Comparison of ENCODE assay signal across 28 cellular contexts in the genomic region with DNA sequence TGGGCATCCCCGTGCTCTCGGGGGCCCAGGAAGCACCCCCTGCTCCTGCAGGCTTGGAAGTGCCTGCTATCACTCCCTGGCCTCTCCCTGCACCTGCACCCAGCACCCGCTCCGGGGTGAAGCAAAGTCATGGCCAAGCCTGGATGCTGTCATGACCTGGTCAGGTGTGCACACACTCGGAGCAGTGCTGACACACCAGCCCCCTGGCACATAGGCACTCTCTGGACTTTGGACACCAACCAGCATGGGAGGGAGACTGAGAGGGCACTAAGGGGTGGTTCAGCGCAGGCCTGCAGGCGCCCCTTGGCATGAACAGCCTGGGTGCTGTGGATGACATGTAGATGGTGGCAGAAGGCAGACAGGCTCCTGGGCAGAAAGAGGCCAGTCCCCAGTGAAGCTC.
"Had no signal": no experiment of that assay in that cellular context is flagged by ENCODE, and none has a peak within 500 bp of the region (broad histone marks: within the 10 kb centered on the region; RNA-seq: fewer than 3 reads in every experiment).

No MANE protein-coding gene starts in this region.

- H3K9me3 Mint-ChIP-seq: activated CD4-positive, alpha-beta memory T cell treated with anti-CD3 and anti-CD28 coated beads, Interleukin-2, amount 10 ng/mL, durations not matched to agents 7 days and 5 days; activated CD4-positive, alpha-beta T cell treated with anti-CD3 and anti-CD28 coated beads, Interleukin-2, amount 10 ng/mL, durations not matched to agents 7 days and 5 days; activated T-cell treated with anti-CD3 and anti-CD28 coated beads, Interleukin-2, amount 50 U/mL, for 24 hours; dendritic cell treated with granulocyte-macrophage colony-stimulating factor and Interleukin-4, amounts not matched to agents 40 ng/mL and 50 ng/mL, for 4 days; natural killer cell; neural progenitor cell had no signal

- H3K4me1 ChIP-seq: breast epithelium, neural progenitor cell had no signal

- H3K27me3 ChIP-seq: breast epithelium, neural progenitor cell, sigmoid colon, vagina had no signal

- H3K9ac ChIP-seq: neural progenitor cell had no signal

- H3K4me1 Mint-ChIP-seq: activated CD4-positive, alpha-beta memory T cell treated with anti-CD3 and anti-CD28 coated beads, Interleukin-2, amount 10 ng/mL, durations not matched to agents 7 days and 5 days; activated CD4-positive, alpha-beta T cell treated with anti-CD3 and anti-CD28 coated beads, Interleukin-2, amount 10 ng/mL, durations not matched to agents 7 days and 5 days; neural progenitor cell had no signal

- H3K4me3 ChIP-seq: breast epithelium, left ventricle myocardium inferior, neural progenitor cell, sigmoid colon, thoracic aorta, vagina had no signal

- H3K4me3 Mint-ChIP-seq: activated CD4-positive, alpha-beta memory T cell treated with anti-CD3 and anti-CD28 coated beads, Interleukin-2, amount 10 ng/mL, durations not matched to agents 7 days and 5 days; activated CD4-positive, alpha-beta T cell treated with anti-CD3 and anti-CD28 coated beads, Interleukin-2, amount 10 ng/mL, durations not matched to agents 7 days and 5 days; activated T-cell treated with anti-CD3 and anti-CD28 coated beads, Interleukin-2, amount 50 U/mL, for 24 hours; dendritic cell treated with granulocyte-macrophage colony-stimulating factor and Interleukin-4, amounts not matched to agents 40 ng/mL and 50 ng/mL, for 4 days; endodermal cell; natural killer cell; neural progenitor cell had no signal

- H3K4me2 ChIP-seq: neural progenitor cell had no signal

- FAIRE-seq: islet of Langerhans, small intestine had no signal

- ATAC-seq: esophagus mucosa, natural killer cell had no signal

- H3K27ac Mint-ChIP-seq: activated CD4-positive, alpha-beta memory T cell treated with anti-CD3 and anti-CD28 coated beads, Interleukin-2, amount 10 ng/mL, durations not matched to agents 7 days and 5 days; activated CD4-positive, alpha-beta T cell treated with anti-CD3 and anti-CD28 coated beads, Interleukin-2, amount 10 ng/mL, durations not matched to agents 7 days and 5 days; activated T-cell treated with anti-CD3 and anti-CD28 coated beads, Interleukin-2, amount 50 U/mL, for 24 hours; dendritic cell treated with granulocyte-macrophage colony-stimulating factor and Interleukin-4, amounts not matched to agents 40 ng/mL and 50 ng/mL, for 4 days; endodermal cell; natural killer cell; neural progenitor cell had no signal

- DNase-seq: activated CD4-positive, alpha-beta memory T cell treated with anti-CD3 and anti-CD28 coated beads, Interleukin-2, amount 10 ng/mL, durations not matched to agents 7 days and 5 days; activated CD4-positive, alpha-beta T cell treated with anti-CD3 and anti-CD28 coated beads, Interleukin-2, amount 10 ng/mL, durations not matched to agents 7 days and 5 days; activated CD4-positive, CD25-positive, alpha-beta regulatory T cell treated with anti-CD3 and anti-CD28 coated beads, Interleukin-2, amount 50 U/mL, for 72 hours; activated CD8-positive, alpha-beta memory T cell treated with anti-CD3 and anti-CD28 coated beads, Interleukin-2, amount 50 U/mL, for 48 hours; activated gamma-delta T cell treated with Interleukin-2 at 50 U/mL for 16 hours; activated naive CD4-positive, alpha-beta T cell treated with anti-CD3 and anti-CD28 coated beads, Interleukin-2, amount 50 U/mL, for 16 hours; activated T-cell treated with anti-CD3 and anti-CD28 coated beads, Interleukin-2, amount 50 U/mL, for 24 hours; amygdala; central memory CD4-positive, alpha-beta T cell; endodermal cell; foreskin fibroblast; left ventricle myocardium inferior; mammary epithelial cell; midbrain; natural killer cell; sigmoid colon; small intestine; stimulated activated CD4-positive, alpha-beta T cell treated with anti-CD3 and anti-CD28 coated beads, Interleukin-1b, Interleukin-23, amount 100 ng/mL, for 48 hours; stimulated activated naive CD4-positive, alpha-beta T cell; T-helper 2 cell; trophoblast cell had no signal

- H3K9me3 ChIP-seq: breast epithelium, left ventricle myocardium inferior, sigmoid colon, thoracic aorta, vagina had no signal

- H2AFZ ChIP-seq: neural progenitor cell had no signal

- H3K27ac ChIP-seq: breast epithelium, left ventricle myocardium inferior, neural progenitor cell, sigmoid colon, thoracic aorta, vagina had no signal

- H3K36me3 ChIP-seq: breast epithelium, left ventricle myocardium inferior, neural progenitor cell, sigmoid colon, thoracic aorta, vagina had no signal

- H3K36me3 Mint-ChIP-seq: natural killer cell, neural progenitor cell had no signal
